11 cellular contexts compared by ENCODE assay signal in genomic region chr16:84368327-84368996, GRCh38. TPM values are rescaled to one million over a fixed set of nuclear protein-coding genes. Genes with fewer than 3 reads are reported as not detected.
A peak's percentile ranks its signal among the peaks of the same experiment; 100 is the strongest.
DNase-seq lines count a peak whose midpoint lies in the region; ATAC-seq, FAIRE-seq and TF ChIP-seq lines count a peak whose summit lies in the region.
"Had no signal": no experiment of that assay in that cellular context is flagged by ENCODE, and none has a peak within 500 bp of the region (broad histone marks: within the 10 kb centered on the region; RNA-seq: fewer than 3 reads in every experiment).

ATP2C2 (plus strand) TSS chr16:84368538; CDS start chr16:84368616, 78 bp downstream.

- no TSS peak for BruUV-seq in HepG2 (replicated peaks; lab: Mats Ljungman, UMichigan)

- in situ Hi-C loops in HepG2 (cut with HindIII; ENCODE audit: extremely low pct_ligation_motif_present, low pct_unique_long_range_greater_than_20kb) = no loop called here

- H3K4me3 Mint-ChIP-seq in activated naive CD4-positive, alpha-beta T cell treated with anti-CD3 and anti-CD28 coated beads, Interleukin-2, amount 10 ng/mL, durations not matched to agents 7 days and 5 days = peak within 1 kb of the TSS; percentile 13

- CTCF ChIA-PET in activated naive CD4-positive, alpha-beta T cell treated with anti-CD3 and anti-CD28 coated beads, Interleukin-2, amount 10 ng/mL, durations not matched to agents 7 days and 5 days (lab: Charles Lee) = interaction anchor here (0.9 kb wide), 1 partner anchor 60 kb away, joined by 3 read pairs; no protein-coding TSS in a partner anchor
- CTCF ChIA-PET in HepG2 (lab: Yijun Ruan, JAX; ENCODE audit: low intra/inter-chr PET ratio, low total read pairs) = no interaction called here

- no peaks in the 10 kb centered on the region for H3K36me3 Mint-ChIP-seq in activated naive CD4-positive, alpha-beta T cell treated with anti-CD3 and anti-CD28 coated beads, Interleukin-2, amount 10 ng/mL, durations not matched to agents 7 days and 5 days
- H3K36me3 Mint-ChIP-seq: CD4-positive, CD25-positive, alpha-beta regulatory T cell had no signal

- TF ChIP-seq CTCF in HepG2 (CRISPR knock-in tag; IDR thresholded peaks at IDR 0.05) (no peak), upper lobe of right lung (IDR thresholded peaks at IDR 0.05) (no peak)

- peaks cover 78% of the 10 kb centered on the region for H3K27me3 Mint-ChIP-seq in activated naive CD4-positive, alpha-beta T cell treated with anti-CD3 and anti-CD28 coated beads, Interleukin-2, amount 10 ng/mL, durations not matched to agents 7 days and 5 days

- WGBS in HepG2 (ENCODE audit: low lambda C conversion rate) = 41% methylated on average over 34 of the region's 66 CpGs

- peaks cover 37% of the 10 kb centered on the region for H3K4me1 Mint-ChIP-seq in activated naive CD4-positive, alpha-beta T cell treated with anti-CD3 and anti-CD28 coated beads, Interleukin-2, amount 10 ng/mL, durations not matched to agents 7 days and 5 days

- H3K9ac ChIP-seq in HepG2 (ENCODE audit: insufficient read depth, low read depth, low read length) = no peak within 1 kb of the TSS

- H3K4me2 ChIP-seq in HepG2 (ENCODE audit: low read depth, low read length) = no peak within 1 kb of the TSS

- TF ChIP-seq RAD21 in HepG2 (CRISPR knock-in tag; IDR thresholded peaks at IDR 0.05) = no peak

- H4K20me1 ChIP-seq in HepG2 (ENCODE audit: insufficient read depth, low read length) = no peaks in the 10 kb centered on the region

- H3K27me3 ChIP-seq in HepG2 (ENCODE audit: control insufficient read depth in 1 of 2, insufficient read depth in 2 of 2, low read length in 2 of 2) = peaks cover 0 to 39% of the 10 kb centered on the region in 2 experiments; a peak in 4 of 5 replicates
- H3K27me3 ChIP-seq in upper lobe of right lung = peaks cover 34% of the 10 kb centered on the region

- H3K36me3 ChIP-seq in HepG2 (replicated peaks in 1 of 2; ENCODE audit: control insufficient read depth in 1 of 2, insufficient read depth in 2 of 2, low read length in 2 of 2) (no peaks in the 10 kb centered on the region), upper lobe of right lung (no peaks in the 10 kb centered on the region)

- no peak for TF ChIP-seq POLR2A in HepG2 (IDR thresholded peaks at IDR 0.05; ENCODE audit: insufficient read depth in 1 of 2, low read depth in 2 of 2, low read length in 2 of 2)

- H3K9me3 ChIP-seq in HepG2 (ENCODE audit: low read length) (no peaks in the 10 kb centered on the region), upper lobe of right lung (no peaks in the 10 kb centered on the region)

- H3K9me3 Mint-ChIP-seq in activated naive CD4-positive, alpha-beta T cell treated with anti-CD3 and anti-CD28 coated beads, Interleukin-2, amount 10 ng/mL, durations not matched to agents 7 days and 5 days = no peaks in the 10 kb centered on the region

- no peak for ATAC-seq in HepG2
- peak; percentile 95 for ATAC-seq in upper lobe of right lung
- ATAC-seq in HG02759 (IDR thresholded peaks at IDR 0.05; ENCODE audit: unreplicated experiment) = no peak

- no peaks in the 10 kb centered on the region for H3K79me2 ChIP-seq in HepG2 (ENCODE audit: insufficient read depth, low read length)

- no peak within 1 kb of the TSS; a peak in 1 of 6 replicates for H3K4me3 ChIP-seq in HepG2 (replicated peaks in 1 of 3; ENCODE audit: insufficient read depth in 1 of 3, low read depth in 2 of 3, low read length in 3 of 3)
- H3K4me3 ChIP-seq in upper lobe of right lung = peak within 1 kb of the TSS; percentile 49

- H3K27ac Mint-ChIP-seq in activated naive CD4-positive, alpha-beta T cell treated with anti-CD3 and anti-CD28 coated beads, Interleukin-2, amount 10 ng/mL, durations not matched to agents 7 days and 5 days = no peak within 1 kb of the TSS
- H3K27ac Mint-ChIP-seq: CD4-positive, CD25-positive, alpha-beta regulatory T cell had no signal

- POLR2A ChIA-PET in HepG2 (lab: Yijun Ruan, JAX) = no interaction called here

- FAIRE-seq in HepG2 (lab: Jason Lieb, UNC) = no peak

- intact Hi-C loops in HepG2 (cut with micrococcal nuclease; ENCODE audit: unreplicated experiment) = no loop called here
- intact Hi-C loops in upper lobe of right lung (cut with DNase I) = no loop called here

- H3K4me1 ChIP-seq in HepG2 (ENCODE audit: insufficient read depth, low read length) = peaks cover 17% of the 10 kb centered on the region
- H3K4me1 ChIP-seq in upper lobe of right lung = no peaks in the 10 kb centered on the region

- H3K27ac ChIP-seq in HepG2 (ENCODE audit: extremely low read length, insufficient read depth, low read length) = no peak within 1 kb of the TSS
- H3K27ac ChIP-seq in upper lobe of right lung = peak within 1 kb of the TSS; percentile 33

- H2AFZ ChIP-seq in HepG2 (ENCODE audit: low read length) = no peak within 1 kb of the TSS

- no peak for DNase-seq in activated naive CD4-positive, alpha-beta T cell treated with anti-CD3 and anti-CD28 coated beads, Interleukin-2, amount 10 ng/mL, durations not matched to agents 7 days and 5 days
- no peak for DNase-seq in activated naive CD4-positive, alpha-beta T cell (lab: John Stamatoyannopoulos, UW)
- DNase-seq in astrocyte of the hippocampus (ENCODE audit: low read depth, low spot score) = peak; percentile 8
- DNase-seq in HepG2 (ENCODE audit: low spot score) = no peak
- peak; percentile 92 for DNase-seq in upper lobe of right lung
- no peak for DNase-seq in activated CD4-positive, alpha-beta T cell treated with anti-CD3 and anti-CD28 coated beads, Interleukin-2, amount 50 U/mL, for 4 hours
- DNase-seq in MV-4-11 (lab: John Stamatoyannopoulos, UW) = no peak
- DNase-seq: CD4-positive, CD25-positive, alpha-beta regulatory T cell; stimulated activated CD4-positive, alpha-beta T cell treated with anti-CD3 and anti-CD28 coated beads, Interleukin-15, amount 100 ng/mL, for 24 hours had no signal

- TF ChIP-seq EP300 in HepG2 (IDR thresholded peaks at IDR 0.05; ENCODE audit: low read depth in 2 of 2, low read length in 2 of 2) = no peak
- no peak for TF ChIP-seq EP300 in HepG2 (CRISPR knock-in tag; IDR thresholded peaks at IDR 0.05; ENCODE audit: borderline replicate concordance)

TF ChIP-seq in HepG2, 621 proteins besides CTCF, POLR2A, EP300 and RAD21:
- TF ChIP-seq BRD4 (CRISPR knock-in tag; IDR thresholded peaks at IDR 0.05) = no peak
- TF ChIP-seq ZNF629 (CRISPR knock-in tag; conservative IDR thresholded peaks at IDR 0.05) = peak; percentile 74

RNA-seq across cellular contexts. Expression of gene ATP2C2, which starts in this region (rescaled TPM):
- total RNA-seq in HepG2 (2016; rRNA removed; fragmentation: Illumina TruSeq; extraction: Trizol) (not detected in 2 replicates), upper lobe of right lung (48.9 TPM)
- total RNA-seq in HepG2 (2016; cell fraction: cytosol; rRNA removed; fragmentation: Illumina TruSeq; extraction: Trizol; ENCODE audit: low read depth) = not detected in 2 replicates
- not detected in 2 replicates for total RNA-seq in HepG2 (2016; cell fraction: insoluble cytoplasmic fraction; rRNA removed; fragmentation: Illumina TruSeq; extraction: Trizol)
- not detected in 2 replicates for total RNA-seq in HepG2 (2016; cell fraction: membrane; rRNA removed; fragmentation: Illumina TruSeq; extraction: Trizol)
- not detected in 2 replicates for total RNA-seq in HepG2 (2016; cell fraction: nucleus; rRNA removed; fragmentation: Illumina TruSeq; extraction: Trizol)
- 0.05 and 0.07 TPM in 2 replicates for polyA plus RNA-seq in HepG2 (2011; rRNA removed)
- polyA plus RNA-seq in HepG2 (2011; cell fraction: cytosol; rRNA removed) = 0.04 and 0.06 TPM in 2 replicates
- polyA plus RNA-seq in HepG2 (2011; cell fraction: nucleus; rRNA removed) = 0.29 and 0.54 TPM in 2 replicates
- polyA plus RNA-seq in HepG2 (2012) = 0.12 and 0.41 TPM in 2 replicates
- not detected in 2 replicates for polyA plus RNA-seq in HepG2 (2016; cell fraction: cytosol; fragmentation: Illumina TruSeq; extraction: Trizol; ENCODE audit: low read depth)
- polyA plus RNA-seq in HepG2 (2016; cell fraction: insoluble cytoplasmic fraction; fragmentation: Illumina TruSeq; extraction: Trizol; ENCODE audit: low read depth) = not detected in 2 replicates
- not detected in 2 replicates for polyA plus RNA-seq in HepG2 (2016; cell fraction: membrane; fragmentation: Illumina TruSeq; extraction: Trizol; ENCODE audit: low read depth)
- not detected in 2 replicates for polyA plus RNA-seq in HepG2 (2016; cell fraction: nucleus; fragmentation: Illumina TruSeq; extraction: Trizol; ENCODE audit: insufficient read depth, low read depth)
- not detected in 2 replicates for polyA minus RNA-seq in HepG2 (2011; rRNA and poly(A)+ RNA removed; ENCODE audit: low replicate concordance)
- polyA minus RNA-seq in HepG2 (2011; cell fraction: cytosol; rRNA and poly(A)+ RNA removed) = not detected in 2 replicates
- polyA minus RNA-seq in HepG2 (2011; cell fraction: nucleus; rRNA and poly(A)+ RNA removed) = not detected in 2 replicates
- total RNA-seq: CD4-positive, CD25-positive, alpha-beta regulatory T cell; glomerular endothelial cell had no signal

Comparison
In these comparisons a context has a peak if more than half of its experiments do, and no peak if none do; other contexts are left out.
1. RNA of gene ATP2C2 (total RNA-seq): 48.9 TPM in upper lobe of right lung (single experiment); not detected in HepG2; every median in the first group is over 10 times any median in the second.
2. DNase-seq: peak in astrocyte of the hippocampus (single experiment) and upper lobe of right lung (single experiment); none in activated naive CD4-positive, alpha-beta T cell treated with anti-CD3 and anti-CD28 coated beads, Interleukin-2, amount 10 ng/mL, durations not matched to agents 7 days and 5 days (single experiment), activated naive CD4-positive, alpha-beta T cell (0 of 4), HepG2 (single experiment), activated CD4-positive, alpha-beta T cell treated with anti-CD3 and anti-CD28 coated beads, Interleukin-2, amount 50 U/mL, for 4 hours (0 of 2) and MV-4-11 (single experiment).